10 cellular contexts compared by ENCODE assay signal in the genomic region with DNA sequence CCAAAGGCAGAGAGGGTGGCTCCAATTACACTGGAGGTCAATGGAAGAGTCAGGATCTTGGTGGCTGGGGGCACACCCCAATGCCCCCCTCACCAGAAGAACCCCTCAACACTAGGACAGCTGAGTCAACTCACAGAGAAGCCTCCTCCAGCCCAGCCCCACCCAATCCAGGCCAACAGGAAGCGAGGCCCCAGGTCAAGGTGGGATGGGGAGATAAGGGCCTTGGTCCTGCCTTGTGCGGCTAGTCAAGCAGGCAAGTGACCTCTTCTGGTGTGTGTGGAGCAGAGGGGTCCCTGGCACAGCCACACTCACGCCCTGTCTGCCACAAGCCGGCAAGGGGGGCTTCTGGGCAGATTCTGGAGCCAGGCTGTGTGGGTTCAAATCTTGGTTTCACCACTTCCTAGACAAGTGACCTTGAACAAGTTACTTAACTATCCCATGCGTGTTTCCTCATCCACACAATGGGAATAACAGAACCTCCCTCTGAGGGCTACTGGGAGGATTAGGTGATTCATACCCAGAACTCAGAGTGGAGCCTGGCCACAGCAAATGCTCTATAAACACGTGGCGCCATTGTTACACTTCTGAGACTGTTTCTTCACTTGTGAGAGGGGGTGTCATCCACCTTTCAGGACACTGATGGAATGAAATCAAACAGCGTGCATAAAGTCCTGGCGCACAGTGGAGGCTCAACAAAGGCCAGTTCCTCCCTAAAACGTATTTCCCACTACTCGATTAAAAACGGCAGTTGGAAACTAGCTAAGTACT. TPM values are rescaled to one million over a fixed set of nuclear protein-coding genes. Genes with fewer than 3 reads are reported as not detected.
DNase-seq lines count a peak whose midpoint lies in the region; ATAC-seq and TF ChIP-seq lines count a peak whose summit lies in the region.
"Had no signal": no experiment of that assay in that cellular context is flagged by ENCODE, and none has a peak within 500 bp of the region (broad histone marks: within the 10 kb centered on the region; RNA-seq: fewer than 3 reads in every experiment).

No MANE protein-coding gene starts in this region.

- no peaks in the 10 kb centered on the region for H3K27me3 ChIP-seq in CD4-positive, alpha-beta T cell (ENCODE audit: control insufficient read depth, insufficient read depth, low read length)
- H3K27me3 ChIP-seq in adrenal gland (no peaks in the 10 kb centered on the region), hepatocyte (no peaks in the 10 kb centered on the region)

- H3K4me1 ChIP-seq in adrenal gland (replicated peaks in 1 of 2) (peaks cover 21 to 27% of the 10 kb centered on the region in 2 donors), hepatocyte (ENCODE audit: insufficient read depth) (peaks cover 33% of the 10 kb centered on the region)

- ATAC-seq in CD4-positive, alpha-beta T cell (ENCODE audit: poor library complexity), result no peak
- ATAC-seq: left cardiac atrium had no signal

- H3K4me3 ChIP-seq in adrenal gland (no peak overlapping the region), hepatocyte (no peak overlapping the region)

- H3K9me3 Mint-ChIP-seq in CD4-positive, alpha-beta T cell, result no peaks in the 10 kb centered on the region

- H3K36me3 Mint-ChIP-seq in CD4-positive, alpha-beta T cell (ENCODE audit: low read depth), result peaks cover 10% of the 10 kb centered on the region

- H3K36me3 ChIP-seq in adrenal gland (replicated peaks in 1 of 2), result peaks cover 0 to 14% of the 10 kb centered on the region in 2 donors
- no peaks in the 10 kb centered on the region for H3K36me3 ChIP-seq in hepatocyte (replicated peaks; ENCODE audit: insufficient read depth, low read depth)

- POLR2A ChIA-PET in CD4-positive, alpha-beta T cell (lab: Charles Lee), result no interaction called here

- H3K27me3 Mint-ChIP-seq in CD4-positive, alpha-beta T cell, result no peaks in the 10 kb centered on the region

- intact Hi-C loops in CD4-positive, alpha-beta T cell (cut with DNase I, micrococcal nuclease), result no loop called here
- intact Hi-C loops in adrenal gland (cut with DNase I), result no loop called here

- H3K9me2 ChIP-seq in hepatocyte (replicated peaks; ENCODE audit: insufficient read depth), result no peaks in the 10 kb centered on the region

- CTCF ChIA-PET in CD4-positive, alpha-beta T cell (lab: Charles Lee), result no interaction called here

- peaks cover 22% of the 10 kb centered on the region for H3K79me2 ChIP-seq in hepatocyte

- H3K27ac ChIP-seq in CD4-positive, alpha-beta T cell (ENCODE audit: low read depth, low read length), result no peak overlapping the region
- H3K27ac ChIP-seq in adrenal gland (peak overlapping the region in 3 of 5 donors; percentile 13 to 80 (median 76)), hepatocyte (peak overlapping the region; percentile 60)

- peaks cover 25% of the 10 kb centered on the region for H3K4me1 Mint-ChIP-seq in CD4-positive, alpha-beta T cell (ENCODE audit: low read depth)

- no peak overlapping the region for H3K4me3 Mint-ChIP-seq in CD4-positive, alpha-beta T cell

- H3K27ac Mint-ChIP-seq in CD4-positive, alpha-beta T cell, result peak overlapping the region; percentile 70

- no peak for TF ChIP-seq POLR2A in adrenal gland (IDR thresholded peaks at IDR 0.05)

- no peak for TF ChIP-seq CTCF in CD4-positive, alpha-beta T cell (IDR thresholded peaks at IDR 0.05)
- no peak for TF ChIP-seq CTCF in adrenal gland (IDR thresholded peaks at IDR 0.05)
- TF ChIP-seq CTCF in hepatocyte (IDR thresholded peaks at IDR 0.05; ENCODE audit: poor library complexity), result no peak

- no peak overlapping the region for H3K4me2 ChIP-seq in hepatocyte

- H3K9me3 ChIP-seq in CD4-positive, alpha-beta T cell (ENCODE audit: control insufficient read depth, low read length), result no peaks in the 10 kb centered on the region
- no peaks in the 10 kb centered on the region for H3K9me3 ChIP-seq in adrenal gland (replicated peaks in 1 of 3)
- H3K9me3 ChIP-seq in hepatocyte (ENCODE audit: low read depth), result no peaks in the 10 kb centered on the region

- DNase-seq in CD4-positive, alpha-beta T cell, result no peak
- DNase-seq in KBM-7 (peak; percentile 14), adrenal gland (peak in 2 of 7 donors; percentile 30 to 43), hepatocyte (ENCODE audit: low spot score) (no peak), hypothalamus (lab: John Stamatoyannopoulos, UW) (no peak), NCI-H1417 treated with DMSO at 0.1 percent for 48 hours (lab: John Stamatoyannopoulos, UW) (no peak)
- no peak for DNase-seq in effector CD4-positive, alpha-beta T cell
- DNase-seq in activated CD8-positive, alpha-beta memory T cell treated with anti-CD3 and anti-CD28 coated beads for 24 hours, result no peak
- DNase-seq: DMS53, left cardiac atrium had no signal

- no peaks in the 10 kb centered on the region for H4K20me1 ChIP-seq in hepatocyte (ENCODE audit: insufficient read depth, poor library complexity, severe bottlenecking)

- WGBS in adrenal gland, 4 donors, result 42 to 52% (median 48%) methylated on average over 7 to 12 of the region's 12 CpGs
- WGBS in hepatocyte (ENCODE audit: low lambda C conversion rate, missing lambda C conversion rate), result 81% methylated on average over 12 of the region's 12 CpGs

- in situ Hi-C loops in KBM-7 (cut with MboI; ENCODE audit: low pct_unique_long_range_greater_than_20kb, low sequenced_read_pairs), result no loop called here

- H2AFZ ChIP-seq in hepatocyte, result no peak overlapping the region

RNA-seq across cellular contexts. Expression of gene TTLL12, which starts 3.3 kb away (rescaled TPM):
- total RNA-seq in CD4-positive, alpha-beta T cell, result 1 to 10 TPM; 5.0 to 6.6 TPM
- total RNA-seq in adrenal gland, result 10 to 100 TPM; 36.5 to 85.2 (median 63.6) TPM
- 10 to 100 TPM; 22.6 to 40.0 (median 22.8) TPM for polyA plus RNA-seq in adrenal gland
- 39.6 and 40.9 TPM in 2 replicates for total RNA-seq in hepatocyte
- polyA plus RNA-seq in hepatocyte, result 41.9 and 50.3 TPM in 2 replicates

RNA-seq across cellular contexts. Expression of gene TSPO, which starts 32.3 kb away (rescaled TPM):
- 10 to 100 TPM; 43.8 to 45.6 TPM for total RNA-seq in CD4-positive, alpha-beta T cell
- total RNA-seq in adrenal gland (100 to 1,000 TPM; 131 to 881 (median 235) TPM), hepatocyte (61.8 and 65.3 TPM in 2 replicates)
- polyA plus RNA-seq in adrenal gland (100 to 1,000 TPM in 2 of 3 donors, 1 to 10 TPM in 1; 7.8 to 351 (median 182) TPM), hepatocyte (131 and 138 TPM in 2 replicates)

RNA-seq across cellular contexts. Expression of gene MCAT, which starts 40.5 kb away (rescaled TPM):
- 10 to 100 TPM; 16.1 to 18.0 TPM for total RNA-seq in CD4-positive, alpha-beta T cell
- total RNA-seq in adrenal gland (10 to 100 TPM; 26.4 to 92.9 (median 30.8) TPM), hepatocyte (14.6 and 16.9 TPM in 2 replicates)
- polyA plus RNA-seq in adrenal gland (10 to 100 TPM; 16.9 to 28.2 (median 19.5) TPM), hepatocyte (18.3 and 24.9 TPM in 2 replicates)
